7 cellular contexts compared by ENCODE assay signal in the genomic region with DNA sequence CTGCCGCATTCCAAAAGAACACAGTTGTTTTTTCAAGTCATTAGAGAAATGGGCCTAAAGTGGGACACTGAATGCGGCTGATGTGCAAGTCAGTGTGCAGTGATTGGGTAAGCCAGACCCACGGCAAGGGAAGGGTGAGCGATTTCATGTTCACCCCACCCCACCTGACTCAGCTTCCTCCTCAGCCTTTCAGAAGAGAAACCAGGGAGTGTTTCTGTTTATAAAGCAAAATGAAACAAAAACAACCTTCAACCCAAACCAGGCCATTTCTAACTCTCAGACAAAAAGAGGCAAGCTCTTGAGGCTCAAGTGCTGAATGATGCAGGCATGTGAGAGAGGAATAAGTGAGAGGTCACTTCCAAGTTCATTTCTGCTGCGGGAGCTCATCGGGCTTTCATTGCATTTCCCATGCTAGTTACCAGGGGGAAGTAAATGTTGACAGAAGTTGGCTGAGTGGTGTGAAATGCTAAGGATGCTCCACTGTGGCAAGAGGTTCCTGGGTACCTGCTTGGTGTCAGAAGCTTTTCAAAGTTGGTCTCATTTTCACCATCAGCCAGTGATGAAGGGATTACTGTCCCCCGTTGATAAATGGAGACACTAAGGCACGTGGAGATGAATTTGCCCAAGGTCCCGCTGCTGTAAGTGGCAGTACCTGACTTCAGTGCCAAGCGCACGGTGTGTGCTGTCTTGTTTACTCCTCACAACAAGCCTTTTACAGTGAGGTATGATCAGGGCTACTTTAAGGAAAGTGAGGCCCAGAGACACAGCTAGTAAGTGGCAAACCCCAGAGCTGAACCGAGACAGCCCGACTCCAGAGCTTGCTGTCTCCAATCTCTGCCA. TPM values are rescaled to one million over a fixed set of nuclear protein-coding genes. Genes with fewer than 3 reads are reported as not detected.
DNase-seq lines count a peak whose midpoint lies in the region; ATAC-seq and TF ChIP-seq lines count a peak whose summit lies in the region.

No MANE protein-coding gene starts in this region.

- CTCF ChIA-PET in HEK293T (lab: Yijun Ruan, JAX): interaction anchor here (0.5 to 1.6 kb wide), 4 partner anchors 183 to 234 kb away, joined by 3 to 4 read pairs (median 4); no protein-coding TSS in a partner anchor

- peak; percentile 58 for ATAC-seq in GM18873 (IDR thresholded peaks at IDR 0.05; ENCODE audit: low FRiP score, unreplicated experiment)
- peak; percentile 55 for ATAC-seq in HG03558 (IDR thresholded peaks at IDR 0.05; ENCODE audit: extremely low read depth, unreplicated experiment)
- no peak for ATAC-seq in HG03457 (IDR thresholded peaks at IDR 0.05; ENCODE audit: unreplicated experiment)

- POLR2A ChIA-PET in HEK293T (lab: Yijun Ruan, JAX): no interaction called here

- DNase-seq in amniotic epithelial cell (ENCODE audit: low read depth): peak; percentile 74
- DNase-seq in mucosa of gallbladder (ENCODE audit: low spot score): peak; percentile 10
- DNase-seq in HEK293T (ENCODE audit: extremely low spot score): no peak
- no peak for DNase-seq in NCI-H1048 (lab: John Stamatoyannopoulos, UW)

TF ChIP-seq in HEK293T, 16 proteins besides CTCF, POLR2A, EP300 and RAD21:
- TF ChIP-seq ARNT (IDR thresholded peaks at IDR 0.05): no peak
- no peak for TF ChIP-seq SP1 (IDR thresholded peaks at IDR 0.05)
- TF ChIP-seq ELF4 (IDR thresholded peaks at IDR 0.05): no peak
- no peak for TF ChIP-seq CTBP1 (IDR thresholded peaks at IDR 0.05; ENCODE audit: borderline replicate concordance)
- no peak for TF ChIP-seq SUZ12 (IDR thresholded peaks at IDR 0.05)
- TF ChIP-seq FOXA1 (IDR thresholded peaks at IDR 0.05): no peak
- no peak for TF ChIP-seq BHLHE40 (IDR thresholded peaks at IDR 0.05; ENCODE audit: borderline replicate concordance)
- TF ChIP-seq HDGF (IDR thresholded peaks at IDR 0.05; ENCODE audit: borderline replicate concordance): no peak
- TF ChIP-seq NFRKB (IDR thresholded peaks at IDR 0.05): no peak
- no peak for TF ChIP-seq L3MBTL2 (conservative IDR thresholded peaks at IDR 0.05)

RNA-seq across cellular contexts. Expression of a gene that starts 29.1 kb away (rescaled TPM):
- 10.8 TPM for total RNA-seq in mucosa of gallbladder

RNA-seq across cellular contexts. Expression of a gene that starts 31.1 kb away (rescaled TPM):
- 57.4 TPM for total RNA-seq in mucosa of gallbladder

Comparison
In these comparisons a context has a peak if more than half of its experiments do, and no peak if none do; other contexts are left out.
1. DNase-seq: peak in amniotic epithelial cell (single experiment) and mucosa of gallbladder (single experiment); none in HEK293T (single experiment) and NCI-H1048 (single experiment).